ENCODE assay signal across 9 cellular contexts in genomic region chr17:38897671-38898290, GRCh38. TPM values are rescaled to one million over a fixed set of nuclear protein-coding genes. Genes with fewer than 3 reads are reported as not detected.
DNase-seq lines count a peak whose midpoint lies in the region; ATAC-seq, FAIRE-seq and TF ChIP-seq lines count a peak whose summit lies in the region.
"Had no signal": no experiment of that assay in that cellular context is flagged by ENCODE, and none has a peak within 500 bp of the region (broad histone marks: within the 10 kb centered on the region; RNA-seq: fewer than 3 reads in every experiment).

No MANE protein-coding gene starts in this region.

- peak overlapping the region; percentile 98 for H3K27ac ChIP-seq in BLaER1
- H3K27ac ChIP-seq in OCI-LY1 (ENCODE audit: low read depth, low read length, poor library complexity, severe bottlenecking) = peak overlapping the region; percentile 91
- peak overlapping the region; percentile 51 for H3K27ac ChIP-seq in endothelial cell of umbilical vein (ENCODE audit: insufficient read depth, low read depth, low read length)

- intact Hi-C loops in endothelial cell of umbilical vein (cut with micrococcal nuclease) = loop anchor here (1.0 to 2.0 kb wide), 2 partner anchors 17 to 26 kb away; no protein-coding TSS in a partner anchor

- peak overlapping the region; percentile 97 for H3K4me2 ChIP-seq in BLaER1
- H3K4me2 ChIP-seq in OCI-LY1 (ENCODE audit: low read length) = peak overlapping the region; percentile 56
- no peak overlapping the region for H3K4me2 ChIP-seq in endothelial cell of umbilical vein (ENCODE audit: insufficient read depth, low read length)

- DNase-seq in endothelial cell of umbilical vein (ENCODE audit: low read depth, low spot score) = peak; percentile 46
- DNase-seq in neural crest cell (ENCODE audit: low read depth, low spot score) = no peak
- no peak for DNase-seq in mesenteric fat pad (ENCODE audit: low spot score)
- DNase-seq in retina = no peak
- DNase-seq: NCI-H1105 treated with DMSO at 0.1 percent for 48 hours had no signal

- no peak for TF ChIP-seq POLR2A in endothelial cell of umbilical vein (IDR thresholded peaks at IDR 0.05; ENCODE audit: low read depth, low read length)

- peak overlapping the region; percentile 31 for H3K4me3 Mint-ChIP-seq in neural crest cell

- no TSS peak for BruUV-seq in endothelial cell of umbilical vein (replicated peaks; lab: Mats Ljungman, UMichigan)

- ATAC-seq in GM19452 (IDR thresholded peaks at IDR 0.05; ENCODE audit: unreplicated experiment) (no peak), GM21447 (IDR thresholded peaks at IDR 0.05; ENCODE audit: unreplicated experiment) (no peak)

- peaks cover 51% of the 10 kb centered on the region for H3K4me1 Mint-ChIP-seq in neural crest cell

- H3K9me3 ChIP-seq in BLaER1 (no peaks in the 10 kb centered on the region), OCI-LY1 (ENCODE audit: low read length) (no peaks in the 10 kb centered on the region), endothelial cell of umbilical vein (replicated peaks; ENCODE audit: control insufficient read depth, insufficient read depth, low read length) (no peaks in the 10 kb centered on the region)

- H2AFZ ChIP-seq in OCI-LY1 (ENCODE audit: low read length) (no peak overlapping the region), endothelial cell of umbilical vein (ENCODE audit: low read depth, low read length) (no peak overlapping the region)

- dilution Hi-C loops in endothelial cell of umbilical vein (cut with MboI; ENCODE audit: extremely low pct_ligation_motif_present, low sequenced_read_pairs) = no loop called here

- no peaks in the 10 kb centered on the region for H3K9me1 ChIP-seq in endothelial cell of umbilical vein (replicated peaks; ENCODE audit: control insufficient read depth, extremely low read depth, insufficient read depth, low read length)

- H3K79me2 ChIP-seq in OCI-LY1 (ENCODE audit: insufficient read depth, low read length) = no peaks in the 10 kb centered on the region
- peaks cover 14% of the 10 kb centered on the region for H3K79me2 ChIP-seq in endothelial cell of umbilical vein (ENCODE audit: control insufficient read depth, insufficient read depth, low read length)

- no peaks in the 10 kb centered on the region for H3K36me3 Mint-ChIP-seq in neural crest cell (ENCODE audit: low read depth)

- H4K20me1 ChIP-seq in BLaER1 (no peaks in the 10 kb centered on the region), OCI-LY1 (ENCODE audit: insufficient read depth, low read length) (no peaks in the 10 kb centered on the region), endothelial cell of umbilical vein (replicated peaks; ENCODE audit: control insufficient read depth, extremely low read depth, insufficient read depth, low read length) (no peaks in the 10 kb centered on the region)

- H3K4me1 ChIP-seq in BLaER1 (peaks cover 90% of the 10 kb centered on the region), OCI-LY1 (ENCODE audit: insufficient read depth, low read length, severe bottlenecking) (peaks cover 34% of the 10 kb centered on the region), endothelial cell of umbilical vein (ENCODE audit: control insufficient read depth, extremely low read depth, insufficient read depth, low read length) (peaks cover 68% of the 10 kb centered on the region)

- H3F3A ChIP-seq in OCI-LY1 (ENCODE audit: insufficient read depth, low read length) = no peaks in the 10 kb centered on the region

- H3K9ac ChIP-seq in BLaER1 = peak overlapping the region; percentile 80
- H3K9ac ChIP-seq in OCI-LY1 (ENCODE audit: low read length) = peak overlapping the region; percentile 68
- H3K9ac ChIP-seq in endothelial cell of umbilical vein (replicated peaks; ENCODE audit: extremely low read depth, insufficient read depth, low read length) = no peak overlapping the region

- H3K9me2 ChIP-seq in OCI-LY1 (ENCODE audit: low read depth, low read length) = no peaks in the 10 kb centered on the region

- POLR2A ChIA-PET in endothelial cell of umbilical vein (lab: Charles Lee) = interaction anchor here (0.6 to 1.4 kb wide), 3 partner anchors 28 to 466 kb away, joined by 3 to 8 read pairs (median 4); partner anchors contain the start of genes LASP1 and RPL19

- no peaks in the 10 kb centered on the region for H3K9me3 Mint-ChIP-seq in neural crest cell

- H3K36me3 ChIP-seq in BLaER1 = peaks cover 64% of the 10 kb centered on the region
- peaks cover 49% of the 10 kb centered on the region for H3K36me3 ChIP-seq in OCI-LY1 (ENCODE audit: insufficient read depth, low read length)
- H3K36me3 ChIP-seq in endothelial cell of umbilical vein (ENCODE audit: control insufficient read depth in 2 of 2, extremely low read depth in 1 of 2, insufficient read depth in 2 of 2, low read length in 2 of 2) = peaks cover 0 to 10% of the 10 kb centered on the region in 2 experiments

- H3K27me3 Mint-ChIP-seq in neural crest cell (ENCODE audit: low read depth) = no peaks in the 10 kb centered on the region

- H3K4me3 ChIP-seq in BLaER1 (peak overlapping the region; percentile 54), OCI-LY1 (ENCODE audit: low read depth, low read length, poor library complexity, severe bottlenecking) (peak overlapping the region; percentile 26), endothelial cell of umbilical vein (replicated peaks in 1 of 3; ENCODE audit: insufficient read depth in 1 of 3, low read depth in 1 of 3, low read length in 3 of 3) (no peak overlapping the region)

- CTCF ChIA-PET in endothelial cell of umbilical vein (lab: Charles Lee) = interaction anchor here (1.1 to 4.1 kb wide), 9 partner anchors 9 to 277 kb away, joined by 3 to 18 read pairs (median 7); partner anchors contain the start of genes LASP1 and LASP1NB

- TF ChIP-seq CTCF in OCI-LY1 (IDR thresholded peaks at IDR 0.05; ENCODE audit: low read length) (no peak), endothelial cell of umbilical vein (IDR thresholded peaks at IDR 0.05; ENCODE audit: extremely low read depth in 1 of 2, insufficient read depth in 1 of 2, low read depth in 1 of 2, low read length in 2 of 2) (no peak), neural crest cell (conservative IDR thresholded peaks at IDR 0.05) (no peak)

- no peaks in the 10 kb centered on the region for H3K27me3 ChIP-seq in BLaER1
- H3K27me3 ChIP-seq in OCI-LY1 (ENCODE audit: insufficient read depth, low read length) = no peaks in the 10 kb centered on the region
- no peaks in the 10 kb centered on the region for H3K27me3 ChIP-seq in endothelial cell of umbilical vein (ENCODE audit: control insufficient read depth in 2 of 2, insufficient read depth in 2 of 2, low read length in 2 of 2)

- FAIRE-seq in endothelial cell of umbilical vein (lab: Jason Lieb, UNC) = no peak

- H3K27ac Mint-ChIP-seq in neural crest cell (ENCODE audit: unreplicated experiment) = peak overlapping the region; percentile 71

TF ChIP-seq in endothelial cell of umbilical vein, 7 proteins besides CTCF, POLR2A, EP300 and RAD21:
- TF ChIP-seq, protein P1, sequence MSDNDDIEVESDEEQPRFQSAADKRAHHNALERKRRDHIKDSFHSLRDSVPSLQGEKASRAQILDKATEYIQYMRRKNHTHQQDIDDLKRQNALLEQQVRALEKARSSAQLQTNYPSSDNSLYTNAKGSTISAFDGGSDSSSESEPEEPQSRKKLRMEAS (IDR thresholded peaks at IDR 0.05; ENCODE audit: insufficient read depth, insufficient read length) = no peak
- TF ChIP-seq EZH2 (IDR thresholded peaks at IDR 0.05; ENCODE audit: borderline replicate concordance, low read depth, low read length, severe bottlenecking) (no peak), GATA2 (IDR thresholded peaks at IDR 0.05; ENCODE audit: insufficient read depth, insufficient read length, low read depth, low read length) (no peak), POLR2AphosphoS5 (IDR thresholded peaks at IDR 0.05; ENCODE audit: insufficient read depth, low read depth, low read length) (no peak), JUN (IDR thresholded peaks at IDR 0.05; ENCODE audit: borderline replicate concordance, insufficient read depth, insufficient read length, low read depth) (no peak), FOS (IDR thresholded peaks at IDR 0.05; ENCODE audit: borderline replicate concordance, insufficient read depth, low read length) (no peak)

RNA-seq across cellular contexts. Expression of gene LASP1, which starts 27.9 kb away (rescaled TPM):
- 231 and 242 TPM in 2 replicates for total RNA-seq in endothelial cell of umbilical vein
- polyA plus RNA-seq in endothelial cell of umbilical vein = 214 and 247 TPM in 2 replicates
- 148 and 183 TPM in 2 replicates for polyA plus RNA-seq in endothelial cell of umbilical vein (2011; cell fraction: cytosol; rRNA removed)
- 122 and 137 TPM in 2 replicates for polyA plus RNA-seq in endothelial cell of umbilical vein (2011; cell fraction: nucleus; rRNA removed)
- 177 and 200 TPM in 2 replicates for polyA plus RNA-seq in endothelial cell of umbilical vein (2012)
- 232 and 233 TPM in 2 replicates for polyA minus RNA-seq in endothelial cell of umbilical vein
- polyA minus RNA-seq in endothelial cell of umbilical vein (2011; cell fraction: cytosol; rRNA and poly(A)+ RNA removed) = 92.4 TPM
- 61.7 and 87.6 TPM in 2 replicates for polyA minus RNA-seq in endothelial cell of umbilical vein (2011; cell fraction: nucleus; rRNA and poly(A)+ RNA removed)
- total RNA-seq in neural crest cell = 87.4 and 94.3 TPM in 2 replicates
- 172 TPM for total RNA-seq in mesenteric fat pad

RNA-seq across cellular contexts. Expression of gene RPL23, which starts 44.3 kb away (rescaled TPM):
- total RNA-seq in endothelial cell of umbilical vein (1,270 and 1,292 TPM in 2 replicates), neural crest cell (1,802 and 1,851 TPM in 2 replicates), mesenteric fat pad (1,395 TPM)
- polyA plus RNA-seq in endothelial cell of umbilical vein = 1,232 and 1,847 TPM in 2 replicates
- polyA plus RNA-seq in endothelial cell of umbilical vein (2011; cell fraction: cytosol; rRNA removed) = 2,575 and 3,174 TPM in 2 replicates
- 730 and 736 TPM in 2 replicates for polyA plus RNA-seq in endothelial cell of umbilical vein (2011; cell fraction: nucleus; rRNA removed)
- polyA plus RNA-seq in endothelial cell of umbilical vein (2012) = 2,834 and 3,213 TPM in 2 replicates
- 432 and 546 TPM in 2 replicates for polyA minus RNA-seq in endothelial cell of umbilical vein
- 658 TPM for polyA minus RNA-seq in endothelial cell of umbilical vein (2011; cell fraction: cytosol; rRNA and poly(A)+ RNA removed)
- polyA minus RNA-seq in endothelial cell of umbilical vein (2011; cell fraction: nucleus; rRNA and poly(A)+ RNA removed) = 81.9 and 97.6 TPM in 2 replicates

Comparison
In these comparisons a context has a peak if more than half of its experiments do, and no peak if none do; other contexts are left out.
1. H3K4me3 ChIP-seq: peak in BLaER1 (single experiment) and OCI-LY1 (single experiment); none in endothelial cell of umbilical vein (0 of 3).
2. Peak in every context shown above with its lines, with median percentiles within 50 percentile points of each other: H3K27ac ChIP-seq.